1 cellular context compared by ENCODE assay signal in genomic region chr11:72720806-72721205, GRCh38.
TF ChIP-seq lines count a peak whose summit lies in the region.

No MANE protein-coding gene starts in this region.

TF ChIP-seq in GM23338, 12 proteins besides CTCF, POLR2A, EP300 and RAD21 (continued from another document):
- TF ChIP-seq, protein P1, sequence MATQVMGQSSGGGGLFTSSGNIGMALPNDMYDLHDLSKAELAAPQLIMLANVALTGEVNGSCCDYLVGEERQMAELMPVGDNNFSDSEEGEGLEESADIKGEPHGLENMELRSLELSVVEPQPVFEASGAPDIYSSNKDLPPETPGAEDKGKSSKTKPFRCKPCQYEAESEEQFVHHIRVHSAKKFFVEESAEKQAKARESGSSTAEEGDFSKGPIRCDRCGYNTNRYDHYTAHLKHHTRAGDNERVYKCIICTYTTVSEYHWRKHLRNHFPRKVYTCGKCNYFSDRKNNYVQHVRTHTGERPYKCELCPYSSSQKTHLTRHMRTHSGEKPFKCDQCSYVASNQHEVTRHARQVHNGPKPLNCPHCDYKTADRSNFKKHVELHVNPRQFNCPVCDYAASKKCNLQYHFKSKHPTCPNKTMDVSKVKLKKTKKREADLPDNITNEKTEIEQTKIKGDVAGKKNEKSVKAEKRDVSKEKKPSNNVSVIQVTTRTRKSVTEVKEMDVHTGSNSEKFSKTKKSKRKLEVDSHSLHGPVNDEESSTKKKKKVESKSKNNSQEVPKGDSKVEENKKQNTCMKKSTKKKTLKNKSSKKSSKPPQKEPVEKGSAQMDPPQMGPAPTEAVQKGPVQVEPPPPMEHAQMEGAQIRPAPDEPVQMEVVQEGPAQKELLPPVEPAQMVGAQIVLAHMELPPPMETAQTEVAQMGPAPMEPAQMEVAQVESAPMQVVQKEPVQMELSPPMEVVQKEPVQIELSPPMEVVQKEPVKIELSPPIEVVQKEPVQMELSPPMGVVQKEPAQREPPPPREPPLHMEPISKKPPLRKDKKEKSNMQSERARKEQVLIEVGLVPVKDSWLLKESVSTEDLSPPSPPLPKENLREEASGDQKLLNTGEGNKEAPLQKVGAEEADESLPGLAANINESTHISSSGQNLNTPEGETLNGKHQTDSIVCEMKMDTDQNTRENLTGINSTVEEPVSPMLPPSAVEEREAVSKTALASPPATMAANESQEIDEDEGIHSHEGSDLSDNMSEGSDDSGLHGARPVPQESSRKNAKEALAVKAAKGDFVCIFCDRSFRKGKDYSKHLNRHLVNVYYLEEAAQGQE (IDR thresholded peaks at IDR 0.05; ENCODE audit: unreplicated experiment) = no peak
- TF ChIP-seq, protein P2, sequence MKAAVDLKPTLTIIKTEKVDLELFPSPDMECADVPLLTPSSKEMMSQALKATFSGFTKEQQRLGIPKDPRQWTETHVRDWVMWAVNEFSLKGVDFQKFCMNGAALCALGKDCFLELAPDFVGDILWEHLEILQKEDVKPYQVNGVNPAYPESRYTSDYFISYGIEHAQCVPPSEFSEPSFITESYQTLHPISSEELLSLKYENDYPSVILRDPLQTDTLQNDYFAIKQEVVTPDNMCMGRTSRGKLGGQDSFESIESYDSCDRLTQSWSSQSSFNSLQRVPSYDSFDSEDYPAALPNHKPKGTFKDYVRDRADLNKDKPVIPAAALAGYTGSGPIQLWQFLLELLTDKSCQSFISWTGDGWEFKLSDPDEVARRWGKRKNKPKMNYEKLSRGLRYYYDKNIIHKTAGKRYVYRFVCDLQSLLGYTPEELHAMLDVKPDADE (IDR thresholded peaks at IDR 0.05) = no peak
